In genomic region chr3:123525433-123525832, GRCh38 we compare ENCODE assay signal across 21 cellular contexts.
"Had no signal": no experiment of that assay in that cellular context is flagged by ENCODE, and none has a peak within 500 bp of the region (broad histone marks: within the 10 kb centered on the region; RNA-seq: fewer than 3 reads in every experiment).

No MANE protein-coding gene starts in this region.

- DNase-seq: cortex of kidney; dorsolateral prefrontal cortex; effector memory CD4-positive, alpha-beta T cell; heart left ventricle; hippocampal formation; left ventricle myocardium superior; mesenchymal stem cell; midbrain; ovary; sigmoid colon; stimulated activated CD4-positive, alpha-beta T cell treated with anti-CD3 and anti-CD28 coated beads, Interleukin-2, amount 100 ng/mL, for 24 hours; stimulated activated CD4-positive, alpha-beta T cell treated with anti-CD3 and anti-CD28 coated beads, Interleukin-4, amount 100 ng/mL, for 4 hours; stimulated activated naive CD4-positive, alpha-beta T cell; stomach; substantia nigra; transverse colon had no signal

- H3K27me3 ChIP-seq: dorsolateral prefrontal cortex, heart left ventricle, ovary, right atrium auricular region, sigmoid colon, stomach, transverse colon had no signal

- H3K27ac ChIP-seq: dorsolateral prefrontal cortex, heart left ventricle, ovary, right atrium auricular region, sigmoid colon, skin epidermis, stomach, thoracic aorta, transverse colon had no signal

- H3K9me3 ChIP-seq: heart left ventricle, ovary, right atrium auricular region, sigmoid colon, stomach, thoracic aorta, transverse colon had no signal

- H3K36me3 ChIP-seq: ovary, thoracic aorta had no signal

- ATAC-seq: esophagus mucosa, heart left ventricle, left ventricle myocardium superior had no signal

- H3K4me3 ChIP-seq: dorsolateral prefrontal cortex, heart left ventricle, lung, ovary, right atrium auricular region, sigmoid colon, skin epidermis, stomach, thoracic aorta, transverse colon had no signal
